Comparison of ENCODE assay signal across 8 cellular contexts in the genomic region with DNA sequence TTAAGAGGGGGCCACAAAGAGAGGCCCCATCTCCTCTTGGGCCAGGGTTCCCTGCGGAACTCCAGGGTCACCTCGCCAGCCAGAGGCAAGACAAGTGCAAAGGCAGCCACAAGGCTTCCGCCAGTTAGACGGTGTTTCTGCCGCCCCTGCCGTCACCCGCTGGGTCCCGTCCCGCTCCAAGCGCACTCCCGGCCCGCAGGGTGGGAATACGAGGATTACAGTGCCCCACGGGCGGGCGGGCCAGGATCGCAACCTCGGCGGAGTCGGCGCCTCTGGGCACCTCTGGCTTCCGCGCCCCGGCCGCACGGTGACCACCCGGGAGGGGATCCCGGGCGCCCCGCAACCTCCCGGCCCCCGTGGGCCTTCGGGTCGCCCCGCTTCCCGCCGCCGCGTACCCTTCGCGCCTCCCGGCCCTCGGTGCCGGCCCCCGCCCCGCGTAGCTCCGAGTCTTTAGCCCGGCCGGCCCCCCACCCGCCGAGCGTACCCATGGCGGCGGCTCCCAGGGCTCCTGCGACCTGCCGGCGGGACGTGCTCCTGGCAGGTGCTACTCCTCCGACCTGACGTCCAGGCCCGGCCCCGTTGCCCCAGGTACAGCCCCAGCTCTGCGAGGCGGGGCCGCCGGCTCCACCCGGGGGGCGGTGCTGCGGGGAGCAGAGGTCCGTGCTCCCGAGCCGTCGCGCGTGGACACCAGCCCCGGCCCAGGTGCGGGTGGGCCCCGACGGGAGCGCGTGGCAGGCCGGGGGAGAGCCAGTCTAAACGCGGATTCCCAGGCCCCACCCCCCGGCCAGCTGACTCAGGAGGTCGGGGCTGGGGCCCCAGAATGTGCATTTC. TPM values are rescaled to one million over a fixed set of nuclear protein-coding genes. Genes with fewer than 3 reads are reported as not detected.
DNase-seq lines count a peak whose midpoint lies in the region; ATAC-seq and TF ChIP-seq lines count a peak whose summit lies in the region.

A gene with protein sequence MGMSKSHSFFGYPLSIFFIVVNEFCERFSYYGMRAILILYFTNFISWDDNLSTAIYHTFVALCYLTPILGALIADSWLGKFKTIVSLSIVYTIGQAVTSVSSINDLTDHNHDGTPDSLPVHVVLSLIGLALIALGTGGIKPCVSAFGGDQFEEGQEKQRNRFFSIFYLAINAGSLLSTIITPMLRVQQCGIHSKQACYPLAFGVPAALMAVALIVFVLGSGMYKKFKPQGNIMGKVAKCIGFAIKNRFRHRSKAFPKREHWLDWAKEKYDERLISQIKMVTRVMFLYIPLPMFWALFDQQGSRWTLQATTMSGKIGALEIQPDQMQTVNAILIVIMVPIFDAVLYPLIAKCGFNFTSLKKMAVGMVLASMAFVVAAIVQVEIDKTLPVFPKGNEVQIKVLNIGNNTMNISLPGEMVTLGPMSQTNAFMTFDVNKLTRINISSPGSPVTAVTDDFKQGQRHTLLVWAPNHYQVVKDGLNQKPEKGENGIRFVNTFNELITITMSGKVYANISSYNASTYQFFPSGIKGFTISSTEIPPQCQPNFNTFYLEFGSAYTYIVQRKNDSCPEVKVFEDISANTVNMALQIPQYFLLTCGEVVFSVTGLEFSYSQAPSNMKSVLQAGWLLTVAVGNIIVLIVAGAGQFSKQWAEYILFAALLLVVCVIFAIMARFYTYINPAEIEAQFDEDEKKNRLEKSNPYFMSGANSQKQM (minus strand): TSS at position 562 of the 831 bp plus-strand sequence. CDS start 74 bp downstream, at position 488.

- DNase-seq in CD8-positive, alpha-beta memory T cell, result no peak
- peak in 1 of 3 donors; percentile 29 for DNase-seq in right cardiac atrium
- peak; percentile 23 for DNase-seq in progenitor cell of endocrine pancreas (ENCODE audit: low spot score, unreplicated experiment)
- no peak for DNase-seq in activated CD4-positive, alpha-beta T cell treated with anti-CD3 and anti-CD28 coated beads for 48 hours
- DNase-seq in KG1 (lab: John Stamatoyannopoulos, UW), result no peak

- H3K27me3 Mint-ChIP-seq in CD8-positive, alpha-beta memory T cell, result peaks cover 63 to 67% of the 10 kb centered on the region in 2 donors
- peaks cover 56% of the 10 kb centered on the region for H3K27me3 Mint-ChIP-seq in progenitor cell of endocrine pancreas

- H3K9me3 ChIP-seq in CD8-positive, alpha-beta memory T cell (ENCODE audit: low read length), result no peaks in the 10 kb centered on the region
- no peaks in the 10 kb centered on the region for H3K9me3 ChIP-seq in right cardiac atrium (ENCODE audit: control insufficient read depth, low read length)

- H3K4me3 Mint-ChIP-seq in CD8-positive, alpha-beta memory T cell, result peak within 1 kb of the TSS in 4 of 7 donors; percentile 2 to 48 (median 10)
- peak within 1 kb of the TSS; percentile 68 for H3K4me3 Mint-ChIP-seq in progenitor cell of endocrine pancreas (ENCODE audit: low read depth)

- POLR2A ChIA-PET in CD8-positive, alpha-beta memory T cell (lab: Charles Lee), result no interaction called here

- 3% methylated on average over 87 of the region's 87 CpGs for WGBS in right cardiac atrium

- H3K27ac ChIP-seq in CD8-positive, alpha-beta memory T cell (ENCODE audit: low read depth, low read length), result no peak within 1 kb of the TSS
- H3K27ac ChIP-seq in right cardiac atrium (ENCODE audit: low read length), result no peak within 1 kb of the TSS

- peak; percentile 61 for ATAC-seq in SK-N-SH treated with all-trans-retinoic acid at 6 μM for 48 hours
- peak; percentile 50 to 58 for ATAC-seq in right cardiac atrium
- ATAC-seq in HG03025 (IDR thresholded peaks at IDR 0.05; ENCODE audit: low FRiP score, unreplicated experiment), result no peak
- no peak for ATAC-seq in GM21825 (IDR thresholded peaks at IDR 0.05; ENCODE audit: unreplicated experiment)

- H3K36me3 ChIP-seq in CD8-positive, alpha-beta memory T cell (ENCODE audit: insufficient read depth, low read length), result no peaks in the 10 kb centered on the region

- no peak for TF ChIP-seq CTCF in progenitor cell of endocrine pancreas (IDR thresholded peaks at IDR 0.05; ENCODE audit: unreplicated experiment)

- no peaks in the 10 kb centered on the region for H3K4me1 ChIP-seq in CD8-positive, alpha-beta memory T cell (ENCODE audit: insufficient read depth, low read length)
- H3K4me1 ChIP-seq in right cardiac atrium (ENCODE audit: control insufficient read depth, insufficient read depth, low read length), result no peaks in the 10 kb centered on the region

- peak within 1 kb of the TSS in 1 of 8 donors; percentile 60 for H3K27ac Mint-ChIP-seq in CD8-positive, alpha-beta memory T cell
- peak within 1 kb of the TSS; percentile 29 for H3K27ac Mint-ChIP-seq in progenitor cell of endocrine pancreas

- intact Hi-C loops in right cardiac atrium (cut with DNase I), result no loop called here

- peaks cover 0 to 7% (median 3%) of the 10 kb centered on the region in 3 donors for H3K4me1 Mint-ChIP-seq in CD8-positive, alpha-beta memory T cell
- peaks cover 2% of the 10 kb centered on the region for H3K4me1 Mint-ChIP-seq in progenitor cell of endocrine pancreas (ENCODE audit: low read depth)

- no peak within 1 kb of the TSS for H3K4me3 ChIP-seq in CD8-positive, alpha-beta memory T cell (ENCODE audit: low read length)
- peak within 1 kb of the TSS; percentile 34 for H3K4me3 ChIP-seq in right cardiac atrium (ENCODE audit: low read length)

- H3K27me3 ChIP-seq in CD8-positive, alpha-beta memory T cell (ENCODE audit: insufficient read depth, low read length, poor library complexity, severe bottlenecking), result peaks cover 21% of the 10 kb centered on the region
- H3K27me3 ChIP-seq in right cardiac atrium (ENCODE audit: control insufficient read depth, insufficient read depth), result no peaks in the 10 kb centered on the region

- CTCF ChIA-PET in CD8-positive, alpha-beta memory T cell (lab: Charles Lee), result no interaction called here

- H3K36me3 Mint-ChIP-seq in CD8-positive, alpha-beta memory T cell, result peaks cover 0 to 5% (median 3%) of the 10 kb centered on the region in 3 donors
- H3K36me3 Mint-ChIP-seq in progenitor cell of endocrine pancreas (ENCODE audit: insufficient read depth), result peaks cover 3% of the 10 kb centered on the region

- H3K9me3 Mint-ChIP-seq in CD8-positive, alpha-beta memory T cell, result peaks cover 0 to 25% (median 23%) of the 10 kb centered on the region in 5 donors
- peaks cover 5% of the 10 kb centered on the region for H3K9me3 Mint-ChIP-seq in progenitor cell of endocrine pancreas (ENCODE audit: low read depth)

TF ChIP-seq in SK-N-SH treated with all-trans-retinoic acid at 6 μM for 48 hours, 23 proteins besides CTCF, POLR2A, EP300 and RAD21:
- no peak for TF ChIP-seq PPARA (CRISPR knock-in tag; IDR thresholded peaks at IDR 0.05; ENCODE audit: borderline replicate concordance)
- TF ChIP-seq ZFP3 (CRISPR knock-in tag; IDR thresholded peaks at IDR 0.05), result no peak
- TF ChIP-seq, protein P1, sequence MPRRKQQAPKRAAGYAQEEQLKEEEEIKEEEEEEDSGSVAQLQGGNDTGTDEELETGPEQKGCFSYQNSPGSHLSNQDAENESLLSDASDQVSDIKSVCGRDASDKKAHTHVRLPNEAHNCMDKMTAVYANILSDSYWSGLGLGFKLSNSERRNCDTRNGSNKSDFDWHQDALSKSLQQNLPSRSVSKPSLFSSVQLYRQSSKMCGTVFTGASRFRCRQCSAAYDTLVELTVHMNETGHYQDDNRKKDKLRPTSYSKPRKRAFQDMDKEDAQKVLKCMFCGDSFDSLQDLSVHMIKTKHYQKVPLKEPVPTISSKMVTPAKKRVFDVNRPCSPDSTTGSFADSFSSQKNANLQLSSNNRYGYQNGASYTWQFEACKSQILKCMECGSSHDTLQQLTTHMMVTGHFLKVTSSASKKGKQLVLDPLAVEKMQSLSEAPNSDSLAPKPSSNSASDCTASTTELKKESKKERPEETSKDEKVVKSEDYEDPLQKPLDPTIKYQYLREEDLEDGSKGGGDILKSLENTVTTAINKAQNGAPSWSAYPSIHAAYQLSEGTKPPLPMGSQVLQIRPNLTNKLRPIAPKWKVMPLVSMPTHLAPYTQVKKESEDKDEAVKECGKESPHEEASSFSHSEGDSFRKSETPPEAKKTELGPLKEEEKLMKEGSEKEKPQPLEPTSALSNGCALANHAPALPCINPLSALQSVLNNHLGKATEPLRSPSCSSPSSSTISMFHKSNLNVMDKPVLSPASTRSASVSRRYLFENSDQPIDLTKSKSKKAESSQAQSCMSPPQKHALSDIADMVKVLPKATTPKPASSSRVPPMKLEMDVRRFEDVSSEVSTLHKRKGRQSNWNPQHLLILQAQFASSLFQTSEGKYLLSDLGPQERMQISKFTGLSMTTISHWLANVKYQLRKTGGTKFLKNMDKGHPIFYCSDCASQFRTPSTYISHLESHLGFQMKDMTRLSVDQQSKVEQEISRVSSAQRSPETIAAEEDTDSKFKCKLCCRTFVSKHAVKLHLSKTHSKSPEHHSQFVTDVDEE (CRISPR knock-in tag; IDR thresholded peaks at IDR 0.05), result no peak
- no peak for TF ChIP-seq TOX (CRISPR knock-in tag; IDR thresholded peaks at IDR 0.05; ENCODE audit: borderline replicate concordance)
- no peak for TF ChIP-seq GLIS3 (CRISPR knock-in tag; IDR thresholded peaks at IDR 0.05)
- TF ChIP-seq, protein P2, sequence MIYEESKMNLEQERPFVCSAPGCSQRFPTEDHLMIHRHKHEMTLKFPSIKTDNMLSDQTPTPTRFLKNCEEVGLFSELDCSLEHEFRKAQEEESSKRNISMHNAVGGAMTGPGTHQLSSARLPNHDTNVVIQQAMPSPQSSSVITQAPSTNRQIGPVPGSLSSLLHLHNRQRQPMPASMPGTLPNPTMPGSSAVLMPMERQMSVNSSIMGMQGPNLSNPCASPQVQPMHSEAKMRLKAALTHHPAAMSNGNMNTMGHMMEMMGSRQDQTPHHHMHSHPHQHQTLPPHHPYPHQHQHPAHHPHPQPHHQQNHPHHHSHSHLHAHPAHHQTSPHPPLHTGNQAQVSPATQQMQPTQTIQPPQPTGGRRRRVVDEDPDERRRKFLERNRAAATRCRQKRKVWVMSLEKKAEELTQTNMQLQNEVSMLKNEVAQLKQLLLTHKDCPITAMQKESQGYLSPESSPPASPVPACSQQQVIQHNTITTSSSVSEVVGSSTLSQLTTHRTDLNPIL (CRISPR knock-in tag; IDR thresholded peaks at IDR 0.05; ENCODE audit: low read depth), result no peak
- no peak for TF ChIP-seq ARNTL (CRISPR knock-in tag; IDR thresholded peaks at IDR 0.05; ENCODE audit: borderline replicate concordance, low read depth)
- TF ChIP-seq ZNF70 (CRISPR knock-in tag; IDR thresholded peaks at IDR 0.05), result no peak
- TF ChIP-seq ZC3H10 (CRISPR knock-in tag; IDR thresholded peaks at IDR 0.05), result no peak
- TF ChIP-seq SNAI2 (CRISPR knock-in tag; IDR thresholded peaks at IDR 0.05), result no peak
- no peak for TF ChIP-seq ISL1 (CRISPR knock-in tag; IDR thresholded peaks at IDR 0.05)

RNA-seq across cellular contexts. Expression of the gene that starts here (rescaled TPM):
- total RNA-seq in CD8-positive, alpha-beta memory T cell, result not detected
- not detected for polyA plus RNA-seq in CD8-positive, alpha-beta memory T cell
- total RNA-seq in right cardiac atrium (under 1 TPM in 1 of 4 donors, not detected in 3; 0.11 TPM), progenitor cell of endocrine pancreas (0.53 and 1.2 TPM in 2 replicates)
- not detected for polyA plus RNA-seq in right cardiac atrium

Comparison
In these comparisons a context has a peak if more than half of its experiments do, and no peak if none do; other contexts are left out.
1. Peak in ATAC-seq and H3K4me3 ChIP-seq in right cardiac atrium; RNA of the gene not detected or under 1 TPM.